Comparison of ENCODE assay signal across 13 cellular contexts in genomic region chr5:173547579-173547978, GRCh38.
DNase-seq lines count a peak whose midpoint lies in the region; ATAC-seq, FAIRE-seq and TF ChIP-seq lines count a peak whose summit lies in the region.
"Had no signal": no experiment of that assay in that cellular context is flagged by ENCODE, and none has a peak within 500 bp of the region (broad histone marks: within the 10 kb centered on the region; RNA-seq: fewer than 3 reads in every experiment).

No MANE protein-coding gene starts in this region.

- H3K4me1 ChIP-seq in small intestine (ENCODE audit: control insufficient read depth in 2 of 2, insufficient read depth in 1 of 2, low read depth in 1 of 2, low read length in 1 of 2), result no peaks in the 10 kb centered on the region

- H3K27me3 Mint-ChIP-seq in Calu3 (ENCODE audit: unreplicated experiment) (peaks cover 31% of the 10 kb centered on the region), nephron progenitor cell (ENCODE audit: low read depth, poor library complexity) (peaks cover 12% of the 10 kb centered on the region)

- H3K27ac ChIP-seq in small intestine (ENCODE audit: low read depth in 1 of 2, low read length in 1 of 2), result no peak overlapping the region
- H3K27ac ChIP-seq: C4-2B had no signal

- BruUV-seq in Calu3 (replicated peaks; lab: Mats Ljungman, UMichigan), result no TSS peak

- no peaks in the 10 kb centered on the region for H3K36me3 ChIP-seq in small intestine (ENCODE audit: control insufficient read depth in 2 of 2, insufficient read depth in 2 of 2, low read length in 2 of 2)

- no peak overlapping the region for H3K27ac Mint-ChIP-seq in Calu3 (ENCODE audit: unreplicated experiment)
- H3K27ac Mint-ChIP-seq in nephron progenitor cell, result no peak overlapping the region
- H3K27ac Mint-ChIP-seq: activated T-helper 17 cell treated with anti-CD3 and anti-CD28 coated beads, Interleukin-2, amount 50 U/mL, for 72 hours; endodermal cell had no signal

- no peak overlapping the region for H3K4me3 Mint-ChIP-seq in Calu3 (ENCODE audit: low read depth, unreplicated experiment)
- no peak overlapping the region for H3K4me3 Mint-ChIP-seq in nephron progenitor cell
- H3K4me3 Mint-ChIP-seq: activated T-helper 17 cell treated with anti-CD3 and anti-CD28 coated beads, Interleukin-2, amount 50 U/mL, for 72 hours; endodermal cell had no signal

- FAIRE-seq in small intestine (lab: Jason Lieb, UNC), result no peak

- ATAC-seq in GM21423 (IDR thresholded peaks at IDR 0.05; ENCODE audit: unreplicated experiment), result peak; percentile 88
- peak; percentile 79 for ATAC-seq in HG03565 (IDR thresholded peaks at IDR 0.05; ENCODE audit: unreplicated experiment)
- ATAC-seq: activated T-helper 17 cell treated with anti-CD3 and anti-CD28 coated beads, Interleukin-2, amount 50 U/mL, for 72 hours; stimulated activated naive CD8-positive, alpha-beta T cell treated with anti-CD3 and anti-CD28 coated beads, Interleukin-15, Interleukin-2, amounts not matched to agents 100 U/mL and 50 U/mL, for 24 hours had no signal

- intact Hi-C loops in Calu3 (cut with micrococcal nuclease; ENCODE audit: unreplicated experiment), result no loop called here

- DNase-seq in Calu3, result peak; percentile 14
- DNase-seq in fibroblast of mammary gland (ENCODE audit: low read depth), result peak; percentile 30
- DNase-seq in NCI-H446 treated with DMSO at 0.1 percent for 48 hours (lab: John Stamatoyannopoulos, UW), result no peak
- DNase-seq in small intestine, result no peak
- DNase-seq in nephron progenitor cell, result no peak
- DNase-seq in NK-92 (lab: John Stamatoyannopoulos, UW; ENCODE audit: unreplicated experiment), result no peak
- DNase-seq: endodermal cell; NCI-H526 treated with DMSO at 0.1 percent for 48 hours; stimulated activated naive CD8-positive, alpha-beta T cell treated with anti-CD3 and anti-CD28 coated beads, Interleukin-15, Interleukin-2, amounts not matched to agents 100 U/mL and 50 U/mL, for 24 hours had no signal

- TF ChIP-seq CTCF in Calu3 (IDR thresholded peaks at IDR 0.05; ENCODE audit: unreplicated experiment) (no peak), fibroblast of mammary gland (conservative IDR thresholded peaks at IDR 0.05; ENCODE audit: control insufficient read depth, insufficient read depth, low read depth, low read length) (no peak), nephron progenitor cell (IDR thresholded peaks at IDR 0.05) (no peak)

- H3K36me3 Mint-ChIP-seq in Calu3 (ENCODE audit: insufficient read depth, unreplicated experiment), result no peaks in the 10 kb centered on the region
- H3K36me3 Mint-ChIP-seq in nephron progenitor cell (ENCODE audit: low read depth), result no peaks in the 10 kb centered on the region

- H3K4me1 Mint-ChIP-seq in Calu3 (ENCODE audit: low read depth, unreplicated experiment) (no peaks in the 10 kb centered on the region), nephron progenitor cell (peaks cover 7% of the 10 kb centered on the region)
- H3K4me1 Mint-ChIP-seq: activated T-helper 17 cell treated with anti-CD3 and anti-CD28 coated beads, Interleukin-2, amount 50 U/mL, for 72 hours; endodermal cell had no signal

- H3K9me3 ChIP-seq in small intestine (ENCODE audit: control insufficient read depth, low read depth), result no peaks in the 10 kb centered on the region

- no peak overlapping the region for H3K4me3 ChIP-seq in fibroblast of mammary gland (ENCODE audit: control insufficient read depth, low read depth, low read length)
- no peak overlapping the region for H3K4me3 ChIP-seq in small intestine (ENCODE audit: low read depth in 1 of 2, low read length in 2 of 2)

- 76 to 84% (median 82%) methylated on average over 3 of the region's 3 CpGs for WGBS in small intestine, 3 donors

- CTCF ChIA-PET in Calu3 (lab: Charles Lee), result no interaction called here

- H3K27me3 ChIP-seq in small intestine (ENCODE audit: control insufficient read depth in 2 of 2, insufficient read depth in 2 of 2, low read length in 2 of 2), result no peaks in the 10 kb centered on the region

- H3K9me3 Mint-ChIP-seq in Calu3 (ENCODE audit: low read depth, unreplicated experiment) (no peaks in the 10 kb centered on the region), nephron progenitor cell (no peaks in the 10 kb centered on the region)
- H3K9me3 Mint-ChIP-seq: activated T-helper 17 cell treated with anti-CD3 and anti-CD28 coated beads, Interleukin-2, amount 50 U/mL, for 72 hours; endodermal cell had no signal

Comparison
In these comparisons a context has a peak if more than half of its experiments do, and no peak if none do; other contexts are left out.
1. DNase-seq: peak in Calu3 (single experiment) and fibroblast of mammary gland (single experiment); none in NCI-H446 treated with DMSO at 0.1 percent for 48 hours (single experiment), small intestine (single experiment), nephron progenitor cell (single experiment) and NK-92 (single experiment).